Comparison of ENCODE assay signal across 23 cellular contexts in the genomic region with DNA sequence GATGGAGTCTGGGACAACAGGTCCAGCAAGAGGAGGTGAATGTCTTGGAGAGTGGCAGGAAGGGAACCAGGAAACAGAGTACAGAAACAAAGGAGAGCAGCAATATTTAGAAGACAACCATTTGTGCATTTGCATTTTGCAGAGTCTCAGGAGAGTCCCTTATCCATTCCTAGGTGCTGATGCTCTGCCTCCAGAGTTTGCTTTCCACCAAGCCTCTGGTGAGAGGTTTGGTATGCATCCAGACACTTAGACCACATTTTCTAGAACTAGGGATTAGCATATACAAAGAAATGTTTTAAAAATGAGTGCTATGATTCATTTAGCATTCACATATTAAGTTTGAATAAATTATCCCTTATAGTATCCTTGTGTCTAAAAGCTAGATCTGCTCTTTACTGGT. TPM values are rescaled to one million over a fixed set of nuclear protein-coding genes. Genes with fewer than 3 reads are reported as not detected.
"Had no signal": no experiment of that assay in that cellular context is flagged by ENCODE, and none has a peak within 500 bp of the region (broad histone marks: within the 10 kb centered on the region; RNA-seq: fewer than 3 reads in every experiment).

No MANE protein-coding gene starts in this region.

- ATAC-seq: left ventricle myocardium superior; lower lobe of right lung; naive thymus-derived CD8-positive, alpha-beta T cell; right cardiac atrium; stimulated activated effector memory CD8-positive, alpha-beta T cell treated with anti-CD3 and anti-CD28 coated beads, Interleukin-12 subunit alpha, Interleukin-12 subunit beta, amount 100 ng/mL, for 72 hours had no signal

- H3K9me3 Mint-ChIP-seq: nephron progenitor cell; stimulated activated effector memory CD8-positive, alpha-beta T cell treated with anti-CD3 and anti-CD28 coated beads, Interleukin-12 subunit alpha, Interleukin-12 subunit beta, amount 100 ng/mL, for 72 hours; type B pancreatic cell had no signal

- DNase-seq: dorsolateral prefrontal cortex; effector CD4-positive, alpha-beta T cell; hypothalamus; immature natural killer cell; left ventricle myocardium superior; lower lobe of right lung; naive thymus-derived CD8-positive, alpha-beta T cell; nephron progenitor cell; nucleus accumbens; right cardiac atrium; sigmoid colon; stimulated activated CD4-positive, alpha-beta T cell treated with anti-CD3 and anti-CD28 coated beads, Interleukin-2, amount 100 ng/mL, for 24 hours; stimulated activated CD4-positive, alpha-beta T cell treated with anti-CD3 and anti-CD28 coated beads, Interleukin-4, amount 100 ng/mL, for 24 hours; stimulated activated naive CD4-positive, alpha-beta T cell treated with Interleukin-2 at 50 U/mL for 16 hours; stomach; substantia nigra; testis; tibial artery had no signal

- H3K36me3 Mint-ChIP-seq: naive thymus-derived CD8-positive, alpha-beta T cell; stimulated activated effector memory CD8-positive, alpha-beta T cell treated with anti-CD3 and anti-CD28 coated beads, Interleukin-12 subunit alpha, Interleukin-12 subunit beta, amount 100 ng/mL, for 72 hours; type B pancreatic cell had no signal

- H3K4me3 Mint-ChIP-seq: immature natural killer cell; naive thymus-derived CD8-positive, alpha-beta T cell; nephron progenitor cell; stimulated activated effector memory CD8-positive, alpha-beta T cell treated with anti-CD3 and anti-CD28 coated beads, Interleukin-12 subunit alpha, Interleukin-12 subunit beta, amount 100 ng/mL, for 72 hours; type B pancreatic cell had no signal

- H3K27ac Mint-ChIP-seq: immature natural killer cell; naive thymus-derived CD8-positive, alpha-beta T cell; nephron progenitor cell; stimulated activated effector memory CD8-positive, alpha-beta T cell treated with anti-CD3 and anti-CD28 coated beads, Interleukin-12 subunit alpha, Interleukin-12 subunit beta, amount 100 ng/mL, for 72 hours; type B pancreatic cell had no signal

- H3K4me1 Mint-ChIP-seq: immature natural killer cell; naive thymus-derived CD8-positive, alpha-beta T cell; nephron progenitor cell; stimulated activated effector memory CD8-positive, alpha-beta T cell treated with anti-CD3 and anti-CD28 coated beads, Interleukin-12 subunit alpha, Interleukin-12 subunit beta, amount 100 ng/mL, for 72 hours had no signal

- H3K4me3 ChIP-seq: dorsolateral prefrontal cortex, esophagus muscularis mucosa, lower lobe of right lung, prostate gland, sigmoid colon, stomach, testis, tibial artery had no signal

RNA-seq across cellular contexts. Expression of a gene that starts 18.5 kb away (rescaled TPM):
- total RNA-seq: naive thymus-derived CD8-positive, alpha-beta T cell; osteocyte had no signal
